ENCODE assay signal across 21 cellular contexts in genomic region chr17:17528101-17528500, GRCh38. TPM values are rescaled to one million over a fixed set of nuclear protein-coding genes. Genes with fewer than 3 reads are reported as not detected.
DNase-seq lines count a peak whose midpoint lies in the region; ATAC-seq, FAIRE-seq and TF ChIP-seq lines count a peak whose summit lies in the region.
"Had no signal": no experiment of that assay in that cellular context is flagged by ENCODE, and none has a peak within 500 bp of the region (broad histone marks: within the 10 kb centered on the region; RNA-seq: fewer than 3 reads in every experiment).

No MANE protein-coding gene starts in this region.

- H3K36me3 ChIP-seq in H1 (ENCODE audit: control insufficient read depth in 2 of 4, insufficient read depth in 4 of 4, low read length in 3 of 4) (no peaks in the 10 kb centered on the region), right lobe of liver (no peaks in the 10 kb centered on the region)
- H3K36me3 ChIP-seq: HAP-1, Peyer's patch, SJSA1 had no signal

- no peak overlapping the region for H3K23ac ChIP-seq in H1 (ENCODE audit: insufficient read length)

- ATAC-seq in Right ventricle myocardium inferior, result no peak
- no peak for ATAC-seq in right lobe of liver
- no peak for ATAC-seq in HG02759 (IDR thresholded peaks at IDR 0.05; ENCODE audit: unreplicated experiment)
- no peak for ATAC-seq in activated naive CD4-positive, alpha-beta T cell treated with anti-CD3 and anti-CD28 coated beads, Interleukin-2, amount 50 U/mL, for 72 hours

- no peak overlapping the region for H2BK120ac ChIP-seq in H1 (replicated peaks; ENCODE audit: low read depth, low read length)

- no peak overlapping the region for H3K4me3 ChIP-seq in H1 (ENCODE audit: extremely low read depth in 1 of 4, insufficient read depth in 2 of 4, low read depth in 3 of 4, low read length in 4 of 4)
- H3K4me3 ChIP-seq in right lobe of liver, result no peak overlapping the region
- H3K4me3 ChIP-seq: GM23248, HAP-1, Peyer's patch, SJSA1 had no signal

- H3K27me3 ChIP-seq in H1 (replicated peaks in 1 of 4; ENCODE audit: control insufficient read depth in 3 of 4, extremely low read depth in 1 of 4, insufficient read depth in 3 of 4, low read length in 3 of 4) (no peaks in the 10 kb centered on the region), right lobe of liver (no peaks in the 10 kb centered on the region)
- H3K27me3 ChIP-seq: Peyer's patch, SJSA1 had no signal

- H3K79me2 ChIP-seq in H1 (ENCODE audit: control insufficient read depth in 1 of 2, insufficient read depth in 2 of 2, low read length in 2 of 2), result no peaks in the 10 kb centered on the region

- H2BK15ac ChIP-seq in H1 (ENCODE audit: low read length), result no peak overlapping the region

- POLR2A ChIA-PET in H1 (lab: Charles Lee; ENCODE audit: partially characterized antibody), result interaction anchor here (2.0 kb wide), 1 partner anchor 32 kb away, joined by 9 read pairs; the partner anchor contains the start of gene RASD1

- no peak for TF ChIP-seq POLR2A in H1 (IDR thresholded peaks at IDR 0.05; ENCODE audit: control extremely low read depth in 1 of 2, low read depth in 2 of 2, low read length in 2 of 2)
- TF ChIP-seq POLR2A in right lobe of liver (IDR thresholded peaks at IDR 0.05), result no peak

- H3K18ac ChIP-seq in H1 (ENCODE audit: extremely low read depth, low read length), result no peak overlapping the region

- no peak overlapping the region for H3K4ac ChIP-seq in H1 (replicated peaks; ENCODE audit: insufficient read length, low read depth, low read length)

- no peak for TF ChIP-seq RAD21 in H1 (IDR thresholded peaks at IDR 0.05 in 1 of 2, conservative IDR thresholded peaks at IDR 0.05 in 1 of 2; ENCODE audit: low read depth in 2 of 2, low read length in 2 of 2)

- H3K56ac ChIP-seq in H1 (replicated peaks; ENCODE audit: insufficient read length, low read depth, low read length), result no peak overlapping the region

- H3K23me2 ChIP-seq in H1 (ENCODE audit: low read depth, low read length), result no peaks in the 10 kb centered on the region

- TF ChIP-seq EP300 in H1 (IDR thresholded peaks at IDR 0.05; ENCODE audit: borderline replicate concordance in 1 of 2, low read depth in 2 of 2, low read length in 2 of 2), result no peak

- no peaks in the 10 kb centered on the region for H4K20me1 ChIP-seq in H1 (replicated peaks in 1 of 2; ENCODE audit: control insufficient read depth in 1 of 2, insufficient read depth in 2 of 2, low read length in 2 of 2)

- no peak overlapping the region; the same call in 1 of the 2 replicates for H2BK5ac ChIP-seq in H1 (ENCODE audit: low read depth, low read length)

- no peak overlapping the region for H3K4me2 ChIP-seq in H1 (ENCODE audit: insufficient read depth in 1 of 2, low read depth in 2 of 2, low read length in 2 of 2)

- H3K79me1 ChIP-seq in H1 (ENCODE audit: low read depth, low read length), result no peaks in the 10 kb centered on the region; the same call in 1 of the 2 replicates

- H3K27ac ChIP-seq in H1 (ENCODE audit: low read depth, low read length), result no peak overlapping the region
- H3K27ac ChIP-seq in right lobe of liver, result peak overlapping the region; percentile 43 to 97 (median 74)
- H3K27ac ChIP-seq: 22Rv1, GM23248, Peyer's patch, SJSA1 had no signal

- intact Hi-C loops in Right ventricle myocardium inferior (cut with DNase I) (no loop called here), cardiac septum (cut with DNase I) (no loop called here), right lobe of liver (cut with DNase I) (loop anchor here in 1 of 2 donors (5.0 kb wide), 1 partner anchor 34 kb away; no protein-coding TSS in a partner anchor)

- no peak overlapping the region for H3K9ac ChIP-seq in H1 (replicated peaks in 1 of 4; ENCODE audit: extremely low read depth in 1 of 4, low read depth in 3 of 4, low read length in 3 of 4)
- H3K9ac ChIP-seq: GM23248 had no signal

- H3K9me3 ChIP-seq in H1 (ENCODE audit: insufficient read depth in 2 of 2, low read depth in 1 of 2, low read length in 1 of 2), result 0 out of 4 replicates have a peak, but pooled peaks cover 0 to 2% of the 10 kb centered on the region in 2 experiments
- H3K9me3 ChIP-seq in right lobe of liver, result no peaks in the 10 kb centered on the region
- H3K9me3 ChIP-seq: HAP-1, Peyer's patch, SJSA1 had no signal

- H3K14ac ChIP-seq in H1 (ENCODE audit: insufficient read length), result no peak overlapping the region

- no peaks in the 10 kb centered on the region for H3K9me3 Mint-ChIP-seq in activated naive CD4-positive, alpha-beta T cell treated with anti-CD3 and anti-CD28 coated beads, Interleukin-2, amount 50 U/mL, for 72 hours
- H3K9me3 Mint-ChIP-seq: CD8-positive, alpha-beta memory T cell had no signal

- H3K36me3 Mint-ChIP-seq in activated naive CD4-positive, alpha-beta T cell treated with anti-CD3 and anti-CD28 coated beads, Interleukin-2, amount 50 U/mL, for 72 hours, result no peaks in the 10 kb centered on the region
- H3K36me3 Mint-ChIP-seq: CD8-positive, alpha-beta memory T cell had no signal

- peaks cover 0 to 8% (median 4%) of the 10 kb centered on the region in 4 experiments; a peak in 6 of 7 replicates for H3K4me1 ChIP-seq in H1 (replicated peaks in 1 of 4; ENCODE audit: control insufficient read depth in 3 of 4, insufficient read depth in 4 of 4, low read length in 3 of 4)
- H3K4me1 ChIP-seq in right lobe of liver, result peaks cover 0 to 66% (median 28%) of the 10 kb centered on the region in 4 donors
- H3K4me1 ChIP-seq: SJSA1 had no signal

- 0 out of 2 replicates have a peak overlapping the region, but pooled peaks have one; percentile 55 for H2BK12ac ChIP-seq in H1 (ENCODE audit: low read depth, low read length)

- no peak overlapping the region for H3K27ac Mint-ChIP-seq in activated naive CD4-positive, alpha-beta T cell treated with anti-CD3 and anti-CD28 coated beads, Interleukin-2, amount 50 U/mL, for 72 hours
- H3K27ac Mint-ChIP-seq: CD8-positive, alpha-beta memory T cell had no signal

- 87% methylated on average over 11 of the region's 15 CpGs; no CpG with 5 or more reads in 1 of the 2 experiments for WGBS in H1 (ENCODE audit: extremely low coverage in 1 of 2, insufficient coverage in 1 of 2, insufficient read length in 1 of 2, insufficient replicate concordance in 2 of 2, low coverage in 1 of 2, low lambda C conversion rate in 2 of 2, missing lambda C conversion rate in 1 of 2), 2 experiments
- 71% methylated on average over 4 of the region's 15 CpGs for WGBS in right lobe of liver (ENCODE audit: insufficient coverage, low coverage, low lambda C conversion rate, missing lambda C conversion rate)

- FAIRE-seq in H1 (lab: Jason Lieb, UNC), result no peak
- FAIRE-seq: G401.6, GM12892 had no signal

- no peak overlapping the region for H4K91ac ChIP-seq in H1 (replicated peaks; ENCODE audit: insufficient read length, low read length)

- no peak overlapping the region for H2BK20ac ChIP-seq in H1 (ENCODE audit: low read length)

- no peak overlapping the region for H2AK5ac ChIP-seq in H1 (ENCODE audit: low read depth, low read length)

- no peak overlapping the region for H4K5ac ChIP-seq in H1 (ENCODE audit: insufficient read length, low read depth, low read length)

- DNase-seq in Right ventricle myocardium inferior (ENCODE audit: missing footprints), result peak; percentile 42
- no peak for DNase-seq in cardiac septum (ENCODE audit: low spot score)
- no peak for DNase-seq in H1 (ENCODE audit: low read depth in 1 of 2, low spot score in 2 of 2)
- DNase-seq in right lobe of liver, result no peak
- no peak for DNase-seq in activated naive CD4-positive, alpha-beta T cell treated with anti-CD3 and anti-CD28 coated beads, Interleukin-2, amount 50 U/mL, for 72 hours (ENCODE audit: low spot score in 2 of 2)
- no peak for DNase-seq in activated CD4-positive, CD25-positive, alpha-beta regulatory T cell treated with anti-CD3 and anti-CD28 coated beads, Interleukin-2, amount 50 U/mL, for 72 hours
- no peak for DNase-seq in germinal center (ENCODE audit: low spot score)
- DNase-seq: CD8-positive, alpha-beta memory T cell; GM23248; Karpas-422; NCI-H1694; NCI-H2081 treated with DMSO at 0.1 percent for 48 hours; NCI-H2171 treated with DMSO at 0.1 percent for 48 hours; NCI-H526; Peyer's patch had no signal

- no peak overlapping the region for H2AFZ ChIP-seq in H1 (ENCODE audit: low read length)
- H2AFZ ChIP-seq: GM23248 had no signal

- CTCF ChIA-PET in H1 (lab: Charles Lee; ENCODE audit: partially characterized antibody), result interaction anchor here (0.9 to 6.9 kb wide), 9 partner anchors 10 to 172 kb away, joined by 3 to 35 read pairs (median 5); no protein-coding TSS in a partner anchor

- no peak for TF ChIP-seq CTCF in H1 (IDR thresholded peaks at IDR 0.05; ENCODE audit: control extremely low read depth in 1 of 3, insufficient read depth in 1 of 3, low read depth in 1 of 3, low read length in 3 of 3)
- TF ChIP-seq CTCF in right lobe of liver (IDR thresholded peaks at IDR 0.05), result no peak

- H4K8ac ChIP-seq in H1 (ENCODE audit: extremely low read depth, insufficient read depth, low read length), result no peak overlapping the region

RNA-seq across cellular contexts. Expression of gene RASD1, which starts 31.9 kb away (rescaled TPM):
- total RNA-seq in Right ventricle myocardium inferior (45.3 TPM), cardiac septum (4.4 TPM), right lobe of liver (100 to 1,000 TPM in 3 of 6 experiments, 10 to 100 TPM in 2, 1 to 10 TPM in 1; 1.0 to 230 (median 101) TPM)
- total RNA-seq in H1 (2021; fragmentation: NEBNext Ultra II Directional; extraction: Animal tissue kit (Norgen Biotek cat#: 25700)), result 1.8 and 2.6 TPM in 2 replicates
- 2.3 and 2.9 TPM in 2 replicates for polyA plus RNA-seq in H1 (2011; rRNA removed)
- polyA plus RNA-seq in H1 (2011; cell fraction: cytosol; rRNA removed), result 2.4 TPM
- 5.4 TPM for polyA plus RNA-seq in H1 (2011; cell fraction: nucleus; rRNA removed)
- polyA plus RNA-seq in H1 (2012, experiment 1 of 2), result 0.72 to 2.7 TPM (median 2.0 TPM) in 4 replicates
- polyA plus RNA-seq in H1 (2012, experiment 2 of 2), result 2.0 TPM
- 1.5 TPM for polyA plus RNA-seq in H1 (2013, experiment 1 of 2)
- polyA plus RNA-seq in H1 (2013, experiment 2 of 2), result 1.5 TPM
- 1.9 and 2.1 TPM in 2 replicates for polyA minus RNA-seq in H1 (2011; rRNA and poly(A)+ RNA removed)
- 1.9 TPM for polyA minus RNA-seq in H1 (2011; cell fraction: cytosol; rRNA and poly(A)+ RNA removed)
- polyA minus RNA-seq in H1 (2011; cell fraction: nucleus; rRNA and poly(A)+ RNA removed), result 15.3 TPM
- total RNA-seq in activated naive CD4-positive, alpha-beta T cell treated with anti-CD3 and anti-CD28 coated beads, Interleukin-2, amount 50 U/mL, for 72 hours, result 1 to 10 TPM in 1 of 2 donors, under 1 TPM in 1; 0.71 to 1.2 TPM

RNA-seq across cellular contexts. Expression of gene MED9, which starts 51.3 kb away (rescaled TPM):
- total RNA-seq in Right ventricle myocardium inferior (40.4 TPM), cardiac septum (30.5 TPM), right lobe of liver (10 to 100 TPM in 3 of 6 experiments, 1 to 10 TPM in 3; 5.7 to 24.4 (median 12.4) TPM)
- 15.8 and 16.9 TPM in 2 replicates for total RNA-seq in H1 (2021; fragmentation: NEBNext Ultra II Directional; extraction: Animal tissue kit (Norgen Biotek cat#: 25700))
- 19.7 and 22.1 TPM in 2 replicates for polyA plus RNA-seq in H1 (2011; rRNA removed)
- 22.5 TPM for polyA plus RNA-seq in H1 (2011; cell fraction: cytosol; rRNA removed)
- polyA plus RNA-seq in H1 (2011; cell fraction: nucleus; rRNA removed), result 17.7 TPM
- polyA plus RNA-seq in H1 (2012, experiment 1 of 2), result 11.9 to 16.0 TPM (median 14.9 TPM) in 4 replicates
- polyA plus RNA-seq in H1 (2012, experiment 2 of 2), result 19.9 TPM
- polyA plus RNA-seq in H1 (2013, experiment 1 of 2), result 12.0 TPM
- polyA plus RNA-seq in H1 (2013, experiment 2 of 2), result 11.1 TPM
- polyA minus RNA-seq in H1 (2011; rRNA and poly(A)+ RNA removed), result 14.9 and 21.8 TPM in 2 replicates
- 10.3 TPM for polyA minus RNA-seq in H1 (2011; cell fraction: cytosol; rRNA and poly(A)+ RNA removed)
- polyA minus RNA-seq in H1 (2011; cell fraction: nucleus; rRNA and poly(A)+ RNA removed), result 30.3 TPM
- 10 to 100 TPM; 13.1 to 14.0 TPM for total RNA-seq in activated naive CD4-positive, alpha-beta T cell treated with anti-CD3 and anti-CD28 coated beads, Interleukin-2, amount 50 U/mL, for 72 hours
